In genomic region chr14:55592426-55592825, GRCh38 we compare ENCODE assay signal across 26 cellular contexts. TPM values are rescaled to one million over a fixed set of nuclear protein-coding genes. Genes with fewer than 3 reads are reported as not detected.
DNase-seq lines count a peak whose midpoint lies in the region; ATAC-seq and TF ChIP-seq lines count a peak whose summit lies in the region.
"Had no signal": no experiment of that assay in that cellular context is flagged by ENCODE, and none has a peak within 500 bp of the region (broad histone marks: within the 10 kb centered on the region; RNA-seq: fewer than 3 reads in every experiment).

No MANE protein-coding gene starts in this region.

- H4K91ac ChIP-seq in IMR-90 (ENCODE audit: insufficient read depth, low read depth, low read length) (no peak overlapping the region), trophoblast cell (ENCODE audit: low read depth, low read length) (no peak overlapping the region)

- no TSS peak for BruUV-seq in IMR-90 (replicated peaks; lab: Mats Ljungman, UMichigan)

- H3K18ac ChIP-seq in IMR-90 (ENCODE audit: low read depth, low read length) = no peak overlapping the region
- no peak overlapping the region for H3K18ac ChIP-seq in trophoblast cell (ENCODE audit: low read length)

- no peak overlapping the region for H2BK20ac ChIP-seq in IMR-90 (ENCODE audit: low read depth, low read length)

- H3K9ac ChIP-seq in IMR-90 (ENCODE audit: low read depth, low read length) = no peak overlapping the region
- no peak overlapping the region for H3K9ac ChIP-seq in trophoblast cell (ENCODE audit: low read length)
- H3K9ac ChIP-seq in Karpas-422 (ENCODE audit: low read length) = no peak overlapping the region

- CTCF ChIA-PET in IMR-90 (lab: Yijun Ruan, JAX) = interaction anchor here (0.5 kb wide), 1 partner anchor 136 kb away, joined by 3 read pairs; no protein-coding TSS in a partner anchor

- peaks cover 2% of the 10 kb centered on the region; the same call in 2 of the 3 replicates for H3K9me3 Mint-ChIP-seq in GM23338
- H3K9me3 Mint-ChIP-seq in central memory CD8-positive, alpha-beta T cell = no peaks in the 10 kb centered on the region
- peaks cover 3% of the 10 kb centered on the region for H3K9me3 Mint-ChIP-seq in activated naive CD8-positive, alpha-beta T cell treated with anti-CD3 and anti-CD28 coated beads for 36 hours
- H3K9me3 Mint-ChIP-seq: T-helper 2 cell treated with Interferon-gamma antibody and Interleukin-4, amounts not matched to agents 5 μg/mL and 100 μg/mL, for 36 hours had no signal

- no CpG with 5 or more reads among the region's 2 CpGs for WGBS in IMR-90 (ENCODE audit: extremely low coverage in 2 of 2, insufficient read length in 1 of 2), 2 experiments
- no CpG with 5 or more reads among the region's 2 CpGs for WGBS in trophoblast cell (ENCODE audit: extremely low coverage, insufficient coverage, insufficient read length)

- ATAC-seq in GM23338 = peak; percentile 38; the same call in 2 of the 3 replicates
- no peak for ATAC-seq in IMR-90 (ENCODE audit: low read depth)
- no peak for ATAC-seq in central memory CD8-positive, alpha-beta T cell (replicated peaks; ENCODE audit: extremely low read depth, poor library complexity, severe bottlenecking)
- ATAC-seq in GM19467 (IDR thresholded peaks at IDR 0.05; ENCODE audit: unreplicated experiment) = no peak

- H3K4me3 ChIP-seq in GM23338 (no peak overlapping the region), IMR-90 (ENCODE audit: insufficient read depth, low read depth, low read length) (no peak overlapping the region), trophoblast cell (ENCODE audit: low read depth, low read length) (no peak overlapping the region), Karpas-422 (ENCODE audit: low read length) (no peak overlapping the region)
- H3K4me3 ChIP-seq: lung, spleen, transverse colon had no signal

- no peaks in the 10 kb centered on the region for H3F3A ChIP-seq in GM23338 (replicated peaks; ENCODE audit: low read depth)

- TF ChIP-seq CTCF in GM23338 (conservative IDR thresholded peaks at IDR 0.05; ENCODE audit: low read depth in 2 of 2) (no peak), IMR-90 (conservative IDR thresholded peaks at IDR 0.05; ENCODE audit: low read depth, low read length) (no peak)

- H3K4me2 ChIP-seq in GM23338 (peak overlapping the region; percentile 37), IMR-90 (ENCODE audit: low read depth, low read length) (0 out of 2 replicates have a peak overlapping the region, but pooled peaks have one; percentile 22), trophoblast cell (ENCODE audit: low read length) (no peak overlapping the region), Karpas-422 (ENCODE audit: low read depth, low read length, poor library complexity, severe bottlenecking) (no peak overlapping the region)

- peaks cover 7% of the 10 kb centered on the region for H3K9me1 ChIP-seq in IMR-90 (ENCODE audit: insufficient read depth, low read length)

- no peak overlapping the region for H2AFZ ChIP-seq in GM23338
- H2AFZ ChIP-seq in IMR-90 (replicated peaks; ENCODE audit: low read length, poor library complexity) = no peak overlapping the region
- no peak overlapping the region for H2AFZ ChIP-seq in trophoblast cell (ENCODE audit: insufficient read depth, low read length, poor library complexity)
- H2AFZ ChIP-seq in Karpas-422 (ENCODE audit: low read length) = no peak overlapping the region

- H3K79me1 ChIP-seq in IMR-90 (ENCODE audit: low read depth in 1 of 2, low read length in 2 of 2) (peaks cover 8 to 61% of the 10 kb centered on the region in 2 experiments), trophoblast cell (ENCODE audit: low read length) (no peaks in the 10 kb centered on the region)

- peaks cover 1% of the 10 kb centered on the region for H3K27me3 Mint-ChIP-seq in GM23338 (ENCODE audit: insufficient read depth, low read depth, poor library complexity)
- no peaks in the 10 kb centered on the region for H3K27me3 Mint-ChIP-seq in central memory CD8-positive, alpha-beta T cell
- no peaks in the 10 kb centered on the region for H3K27me3 Mint-ChIP-seq in activated naive CD8-positive, alpha-beta T cell treated with anti-CD3 and anti-CD28 coated beads for 36 hours
- H3K27me3 Mint-ChIP-seq: activated CD4-positive, alpha-beta T cell treated with anti-CD3 and anti-CD28 coated beads, Interleukin-2, amount 10 ng/mL, durations not matched to agents 7 days and 5 days; activated T-cell treated with anti-CD3 and anti-CD28 coated beads, Interleukin-2, amount 50 U/mL, for 24 hours; CD4-positive, CD25-positive, alpha-beta regulatory T cell had no signal

- H3K27ac ChIP-seq in GM23338 (ENCODE audit: low read depth) (0 out of 2 replicates have a peak overlapping the region, but pooled peaks have one; percentile 13), IMR-90 (ENCODE audit: insufficient read depth, low read length) (no peak overlapping the region), trophoblast cell (ENCODE audit: low read depth, low read length) (no peak overlapping the region), Karpas-422 (ENCODE audit: low read length) (no peak overlapping the region)
- H3K27ac ChIP-seq: spleen, transverse colon, VCaP had no signal

- H3K36me3 Mint-ChIP-seq in GM23338 (ENCODE audit: low read depth) = peaks cover 7% of the 10 kb centered on the region; the same call in 1 of the 3 replicates
- H3K36me3 Mint-ChIP-seq in central memory CD8-positive, alpha-beta T cell (ENCODE audit: insufficient read depth) = peaks cover 2% of the 10 kb centered on the region
- peaks cover 23% of the 10 kb centered on the region for H3K36me3 Mint-ChIP-seq in activated naive CD8-positive, alpha-beta T cell treated with anti-CD3 and anti-CD28 coated beads for 36 hours

- peaks cover 40% of the 10 kb centered on the region for H3K4me1 Mint-ChIP-seq in GM23338
- H3K4me1 Mint-ChIP-seq in central memory CD8-positive, alpha-beta T cell = peaks cover 54% of the 10 kb centered on the region
- peaks cover 44% of the 10 kb centered on the region for H3K4me1 Mint-ChIP-seq in activated naive CD8-positive, alpha-beta T cell treated with anti-CD3 and anti-CD28 coated beads for 36 hours

- no peaks in the 10 kb centered on the region for H3K36me3 ChIP-seq in GM23338 (ENCODE audit: insufficient read depth)
- no peaks in the 10 kb centered on the region for H3K36me3 ChIP-seq in IMR-90 (ENCODE audit: control insufficient read depth, insufficient read depth, low read length)
- no peaks in the 10 kb centered on the region for H3K36me3 ChIP-seq in trophoblast cell (ENCODE audit: control insufficient read depth in 1 of 2, insufficient read depth in 2 of 2, low read length in 2 of 2)
- peaks cover 20% of the 10 kb centered on the region; the same call in 1 of the 2 replicates for H3K36me3 ChIP-seq in Karpas-422 (ENCODE audit: insufficient read depth, low read length)
- H3K36me3 ChIP-seq: spleen, transverse colon had no signal

- no peak overlapping the region for H4K12ac ChIP-seq in trophoblast cell (ENCODE audit: low read depth, low read length)

- TF ChIP-seq POLR2A in IMR-90 (IDR thresholded peaks at IDR 0.05; ENCODE audit: low read depth, low read length) = no peak

- H3K56ac ChIP-seq in IMR-90 (ENCODE audit: extremely low read depth, insufficient read depth, low read length) = no peak overlapping the region

- H3K79me2 ChIP-seq in GM23338 (replicated peaks; ENCODE audit: insufficient read depth) (peaks cover 99% of the 10 kb centered on the region), trophoblast cell (ENCODE audit: control insufficient read depth, insufficient read depth, low read length, poor library complexity) (peaks cover 4% of the 10 kb centered on the region), Karpas-422 (ENCODE audit: low read length) (peaks cover 98% of the 10 kb centered on the region)

- H3K9me2 ChIP-seq in GM23338 (ENCODE audit: insufficient read depth) = no peaks in the 10 kb centered on the region
- no peaks in the 10 kb centered on the region for H3K9me2 ChIP-seq in Karpas-422 (replicated peaks; ENCODE audit: insufficient read depth, low read length)

- H2BK15ac ChIP-seq in IMR-90 (ENCODE audit: low read depth, low read length) = no peak overlapping the region

- no peak for TF ChIP-seq RAD21 in IMR-90 (IDR thresholded peaks at IDR 0.05; ENCODE audit: low read length)

- H2BK12ac ChIP-seq in trophoblast cell (ENCODE audit: low read length) = no peak overlapping the region

- in situ Hi-C loops in IMR-90 (cut with MboI; ENCODE audit: low sequenced_read_pairs) = no loop called here

- H4K20me1 ChIP-seq in GM23338 (replicated peaks; ENCODE audit: insufficient read depth) = peaks cover 20% of the 10 kb centered on the region
- peaks cover 75% of the 10 kb centered on the region for H4K20me1 ChIP-seq in IMR-90 (ENCODE audit: insufficient read depth, low read length)
- peaks cover 5% of the 10 kb centered on the region; the same call in 1 of the 2 replicates for H4K20me1 ChIP-seq in Karpas-422 (ENCODE audit: insufficient read depth, low read depth, low read length)

- DNase-seq in GM23338 (ENCODE audit: low spot score) (no peak), IMR-90 (no peak), trophoblast cell (no peak), Karpas-422 (no peak)
- no peak for DNase-seq in central memory CD8-positive, alpha-beta T cell (ENCODE audit: low spot score in 2 of 2)
- no peak for DNase-seq in activated naive CD8-positive, alpha-beta T cell treated with anti-CD3 and anti-CD28 coated beads for 36 hours
- DNase-seq: activated CD4-positive, alpha-beta T cell treated with anti-CD3 and anti-CD28 coated beads, Interleukin-2, amount 10 ng/mL, durations not matched to agents 7 days and 5 days; activated naive CD4-positive, alpha-beta T cell treated with anti-CD3 and anti-CD28 coated beads for 36 hours; activated T-cell treated with anti-CD3 and anti-CD28 coated beads, Interleukin-2, amount 50 U/mL, for 24 hours; amygdala; CD4-positive, CD25-positive, alpha-beta regulatory T cell; effector memory CD4-positive, alpha-beta T cell; erythroblast; GOT3; head of caudate nucleus; kidney; NCI-H1417 treated with DMSO at 0.1 percent for 48 hours; NCI-H2081 treated with DMSO at 0.1 percent for 48 hours; Right ventricle myocardium superior; spleen; transverse colon had no signal

- H3K27ac Mint-ChIP-seq in GM23338 = peak overlapping the region; percentile 91
- H3K27ac Mint-ChIP-seq in central memory CD8-positive, alpha-beta T cell (ENCODE audit: low read depth) = peak overlapping the region; percentile 52
- H3K27ac Mint-ChIP-seq in activated naive CD8-positive, alpha-beta T cell treated with anti-CD3 and anti-CD28 coated beads for 36 hours = no peak overlapping the region
- H3K27ac Mint-ChIP-seq: activated CD4-positive, alpha-beta T cell treated with anti-CD3 and anti-CD28 coated beads, Interleukin-2, amount 10 ng/mL, durations not matched to agents 7 days and 5 days; activated naive CD4-positive, alpha-beta T cell treated with anti-CD3 and anti-CD28 coated beads for 36 hours; activated T-cell treated with anti-CD3 and anti-CD28 coated beads, Interleukin-2, amount 50 U/mL, for 24 hours; nephron; T-helper 2 cell treated with Interferon-gamma antibody and Interleukin-4, amounts not matched to agents 5 μg/mL and 100 μg/mL, for 36 hours had no signal

- H2BK5ac ChIP-seq in IMR-90 (ENCODE audit: low read depth, low read length, poor library complexity, severe bottlenecking) = no peak overlapping the region
- no peak overlapping the region for H2BK5ac ChIP-seq in trophoblast cell (ENCODE audit: low read depth, low read length, poor library complexity)

- H3K4me3 Mint-ChIP-seq in GM23338 = no peak overlapping the region
- H3K4me3 Mint-ChIP-seq in central memory CD8-positive, alpha-beta T cell = no peak overlapping the region
- H3K4me3 Mint-ChIP-seq in activated naive CD8-positive, alpha-beta T cell treated with anti-CD3 and anti-CD28 coated beads for 36 hours = no peak overlapping the region
- H3K4me3 Mint-ChIP-seq: activated CD4-positive, alpha-beta T cell treated with anti-CD3 and anti-CD28 coated beads, Interleukin-2, amount 10 ng/mL, durations not matched to agents 7 days and 5 days; activated naive CD4-positive, alpha-beta T cell treated with anti-CD3 and anti-CD28 coated beads for 36 hours; activated T-cell treated with anti-CD3 and anti-CD28 coated beads, Interleukin-2, amount 50 U/mL, for 24 hours; nephron; T-helper 2 cell treated with Interferon-gamma antibody and Interleukin-4, amounts not matched to agents 5 μg/mL and 100 μg/mL, for 36 hours had no signal

- H2BK120ac ChIP-seq in IMR-90 (ENCODE audit: low read depth, low read length) (no peak overlapping the region), trophoblast cell (ENCODE audit: insufficient read depth, low read length, poor library complexity) (no peak overlapping the region)

- no peak overlapping the region for H4K5ac ChIP-seq in IMR-90 (ENCODE audit: low read depth, low read length)

- H3K27me3 ChIP-seq in GM23338 (ENCODE audit: insufficient read depth) (no peaks in the 10 kb centered on the region), IMR-90 (ENCODE audit: control insufficient read depth, insufficient read depth, low read length) (no peaks in the 10 kb centered on the region), trophoblast cell (ENCODE audit: insufficient read depth, low read length) (no peaks in the 10 kb centered on the region), Karpas-422 (ENCODE audit: low read length) (no peaks in the 10 kb centered on the region)
- H3K27me3 ChIP-seq: spleen, transverse colon had no signal

- H4K8ac ChIP-seq in IMR-90 (ENCODE audit: low read depth in 2 of 2, low read length in 2 of 2) = no peak overlapping the region
- H4K8ac ChIP-seq in trophoblast cell (ENCODE audit: low read depth, low read length) = no peak overlapping the region

- dilution Hi-C loops in IMR-90 (cut with HindIII; ENCODE audit: low sequenced_read_pairs, unreplicated experiment) = no loop called here

- H3K9me3 ChIP-seq in IMR-90 (ENCODE audit: control insufficient read depth, insufficient read depth, low read length) (no peaks in the 10 kb centered on the region), trophoblast cell (ENCODE audit: insufficient read depth, low read depth, low read length) (no peaks in the 10 kb centered on the region), Karpas-422 (ENCODE audit: low read length) (no peaks in the 10 kb centered on the region)
- H3K9me3 ChIP-seq: transverse colon had no signal

- intact Hi-C loops in IMR-90 (cut with micrococcal nuclease) = no loop called here

- no peak overlapping the region for H2AK5ac ChIP-seq in IMR-90 (ENCODE audit: low read depth, low read length)
- H2AK5ac ChIP-seq in trophoblast cell (ENCODE audit: low read length) = no peak overlapping the region

- H2AK9ac ChIP-seq in IMR-90 (replicated peaks; ENCODE audit: low read depth, low read length, poor library complexity) = no peak overlapping the region

- 0 out of 2 replicates have a peak overlapping the region, but pooled peaks have one; percentile 52 for H3K14ac ChIP-seq in IMR-90 (replicated peaks; ENCODE audit: low read depth, low read length)
- no peak overlapping the region for H3K14ac ChIP-seq in trophoblast cell (ENCODE audit: low read length)

- H3K23ac ChIP-seq in IMR-90 (ENCODE audit: low read depth, low read length) = no peak overlapping the region
- no peak overlapping the region for H3K23ac ChIP-seq in trophoblast cell (ENCODE audit: low read length)

- POLR2A ChIA-PET in IMR-90 (lab: Charles Lee; ENCODE audit: unreplicated experiment) = no interaction called here

- H3K4me1 ChIP-seq in GM23338 (ENCODE audit: insufficient read depth) (peaks cover 42% of the 10 kb centered on the region), IMR-90 (ENCODE audit: control insufficient read depth, insufficient read depth, low read length) (peaks cover 10% of the 10 kb centered on the region), trophoblast cell (ENCODE audit: control insufficient read depth in 1 of 2, insufficient read depth in 2 of 2, low read length in 2 of 2) (peaks cover 0 to 2% of the 10 kb centered on the region in 2 experiments), Karpas-422 (ENCODE audit: low read length) (peaks cover 28% of the 10 kb centered on the region)

- H3K4ac ChIP-seq in IMR-90 (ENCODE audit: low read depth, low read length) (no peak overlapping the region), trophoblast cell (ENCODE audit: low read depth, low read length) (peak overlapping the region; percentile 12)

RNA-seq across cellular contexts. Expression of gene KTN1, which starts 12.4 kb away (rescaled TPM):
- total RNA-seq in GM23338 (2014; rRNA removed; shearing (Covaris generic)) = 110 and 124 TPM in 2 replicates
- 473 and 607 TPM in 2 replicates for polyA plus RNA-seq in GM23338 (2016; fragmentation: Nextera tagmentation; extraction: Ambion mirVana)
- total RNA-seq in IMR-90 (2012; rRNA removed) = 57.2 and 149 TPM in 2 replicates
- polyA plus RNA-seq in IMR-90 (2012; rRNA removed) = 36.9 and 42.1 TPM in 2 replicates
- polyA plus RNA-seq in IMR-90 (2012; cell fraction: cytosol; rRNA removed) = 3.5 and 4.0 TPM in 2 replicates
- polyA plus RNA-seq in IMR-90 (2012; cell fraction: nucleus; rRNA removed; ENCODE audit: low replicate concordance) = 3.2 and 30.4 TPM in 2 replicates
- polyA plus RNA-seq in trophoblast cell (2013) = 222 and 228 TPM in 2 replicates
- total RNA-seq in activated naive CD8-positive, alpha-beta T cell treated with anti-CD3 and anti-CD28 coated beads for 36 hours = 100 to 1,000 TPM; 119 TPM
- 150 and 212 TPM in 2 replicates for total RNA-seq in Karpas-422 (2014; rRNA removed; shearing (Covaris generic); ENCODE audit: low replicate concordance)

Comparison
In these comparisons a context has a peak if more than half of its experiments do, and no peak if none do; other contexts are left out.
1. H3K4me2 ChIP-seq: peak in GM23338 (single experiment) and IMR-90 (single experiment); none in trophoblast cell (single experiment) and Karpas-422 (single experiment).